Comparison of ENCODE assay signal across 29 cellular contexts in genomic region chr6:8087870-8088269, GRCh38.
"Had no signal": no experiment of that assay in that cellular context is flagged by ENCODE, and none has a peak within 500 bp of the region (broad histone marks: within the 10 kb centered on the region; RNA-seq: fewer than 3 reads in every experiment).

No MANE protein-coding gene starts in this region.

- H3K4me3 ChIP-seq: coronary artery, dorsolateral prefrontal cortex, esophagus muscularis mucosa, gastrocnemius medialis, heart left ventricle had no signal

- DNase-seq: activated CD4-positive, alpha-beta T cell treated with anti-CD3 and anti-CD28 coated beads for 4 hours; activated CD4-positive, alpha-beta T cell treated with anti-CD3 and anti-CD28 coated beads, Interleukin-2, amount 10 ng/mL, durations not matched to agents 7 days and 5 days; activated CD4-positive, alpha-beta T cell treated with anti-CD3 and anti-CD28 coated beads, Interleukin-2, amount 50 U/mL, for 48 hours; activated CD4-positive, CD25-positive, alpha-beta regulatory T cell; activated CD4-positive, CD25-positive, alpha-beta regulatory T cell treated with anti-CD3 and anti-CD28 coated beads, Interleukin-2, amount 50 U/mL, for 72 hours; activated CD8-positive, alpha-beta memory T cell treated with anti-CD3 and anti-CD28 coated beads for 24 hours; activated CD8-positive, alpha-beta T cell treated with anti-CD3 and anti-CD28 coated beads for 36 hours; activated effector memory CD4-positive, alpha-beta T cell treated with Interleukin-2 at 50 U/mL for 16 hours; activated gamma-delta T cell treated with Interleukin-2 at 50 U/mL for 16 hours; activated naive CD4-positive, alpha-beta T cell treated with anti-CD3 and anti-CD28 coated beads, Interleukin-2, amount 50 U/mL, for 16 hours; activated naive CD4-positive, alpha-beta T cell treated with Interleukin-2 at 50 U/mL for 16 hours; activated T-cell treated with anti-CD3 and anti-CD28 coated beads, Interleukin-2, amount 50 U/mL, for 48 hours; brain microvascular endothelial cell; dorsolateral prefrontal cortex; effector memory CD4-positive, alpha-beta T cell; endodermal cell; erythroblast; foreskin keratinocyte; gastrocnemius medialis; glutamatergic neuron; heart left ventricle; T-helper 2 cell had no signal

- H3K9me3 Mint-ChIP-seq: central memory CD8-positive, alpha-beta T cell had no signal

- ATAC-seq: activated CD8-positive, alpha-beta T cell treated with anti-CD3 and anti-CD28 coated beads for 36 hours; foreskin keratinocyte; gastrocnemius medialis; heart left ventricle had no signal

- H3K9me3 ChIP-seq: esophagus muscularis mucosa, gastrocnemius medialis had no signal

- H3K27ac Mint-ChIP-seq: activated CD4-positive, alpha-beta T cell treated with anti-CD3 and anti-CD28 coated beads, Interleukin-2, amount 10 ng/mL, durations not matched to agents 7 days and 5 days; activated CD8-positive, alpha-beta T cell treated with anti-CD3 and anti-CD28 coated beads for 36 hours; activated naive CD8-positive, alpha-beta T cell; endodermal cell had no signal

- H3K4me3 Mint-ChIP-seq: activated CD4-positive, alpha-beta T cell treated with anti-CD3 and anti-CD28 coated beads, Interleukin-2, amount 10 ng/mL, durations not matched to agents 7 days and 5 days; activated CD8-positive, alpha-beta T cell treated with anti-CD3 and anti-CD28 coated beads for 36 hours; activated naive CD8-positive, alpha-beta T cell; central memory CD8-positive, alpha-beta T cell; dendritic cell treated with granulocyte-macrophage colony-stimulating factor and Interleukin-4, amounts not matched to agents 40 ng/mL and 50 ng/mL, for 4 days; endodermal cell had no signal

- FAIRE-seq: astrocyte, bronchial epithelial cell had no signal

- H3K27ac ChIP-seq: brain microvascular endothelial cell, coronary artery, dorsolateral prefrontal cortex, esophagus muscularis mucosa, foreskin keratinocyte, gastrocnemius medialis, heart left ventricle had no signal

- H3K27me3 Mint-ChIP-seq: activated CD4-positive, alpha-beta T cell treated with anti-CD3 and anti-CD28 coated beads, Interleukin-2, amount 10 ng/mL, durations not matched to agents 7 days and 5 days; activated CD8-positive, alpha-beta T cell treated with anti-CD3 and anti-CD28 coated beads for 36 hours; activated naive CD8-positive, alpha-beta T cell; central memory CD8-positive, alpha-beta T cell; dendritic cell treated with granulocyte-macrophage colony-stimulating factor and Interleukin-4, amounts not matched to agents 40 ng/mL and 50 ng/mL, for 4 days had no signal

- H3K27me3 ChIP-seq: brain microvascular endothelial cell, dorsolateral prefrontal cortex, esophagus muscularis mucosa, foreskin keratinocyte, gastrocnemius medialis, heart left ventricle had no signal
